Comparison of ENCODE assay signal across 30 cellular contexts in genomic region chr1:49622877-49623276, GRCh38.
"Had no signal": no experiment of that assay in that cellular context is flagged by ENCODE, and none has a peak within 500 bp of the region (broad histone marks: within the 10 kb centered on the region; RNA-seq: fewer than 3 reads in every experiment).

No MANE protein-coding gene starts in this region.

- H3K4me3 Mint-ChIP-seq: activated B cell treated with CpG ODN at 0.5 μM for 24 hours; activated CD4-positive, alpha-beta memory T cell treated with anti-CD3 and anti-CD28 coated beads for 36 hours; activated CD4-positive, alpha-beta T cell treated with anti-CD3 and anti-CD28 coated beads, Interleukin-2, amount 10 ng/mL, durations not matched to agents 24 days and 14 days; activated CD8-positive, alpha-beta T cell treated with anti-CD3 and anti-CD28 coated beads for 36 hours; activated naive CD8-positive, alpha-beta T cell treated with anti-CD3 and anti-CD28 coated beads for 36 hours; activated T-cell treated with anti-CD3 and anti-CD28 coated beads, Interleukin-2, amount 50 U/mL, for 24 hours; T-helper 1 cell treated with Interleukin-12 subunit alpha and Interleukin-12 subunit beta and Interleukin-4 antibody, amounts not matched to agents 30 μg/mL and 1 μg/mL, for 36 hours; T-helper 2 cell treated with Interferon-gamma antibody and Interleukin-4, amounts not matched to agents 5 μg/mL and 100 μg/mL, for 36 hours had no signal

- H3K4me1 Mint-ChIP-seq: activated B cell treated with CpG ODN at 0.5 μM for 24 hours; activated CD4-positive, alpha-beta T cell treated with anti-CD3 and anti-CD28 coated beads, Interleukin-2, amount 10 ng/mL, durations not matched to agents 24 days and 14 days; activated naive CD8-positive, alpha-beta T cell treated with anti-CD3 and anti-CD28 coated beads for 36 hours had no signal

- H3K4me3 ChIP-seq: adrenal gland, body of pancreas, breast epithelium had no signal

- H3K27ac ChIP-seq: adrenal gland, body of pancreas, brain microvascular endothelial cell, breast epithelium, VCaP had no signal

- H3K4me1 ChIP-seq: adrenal gland, body of pancreas, breast epithelium had no signal

- H3K36me3 Mint-ChIP-seq: activated CD4-positive, alpha-beta memory T cell treated with anti-CD3 and anti-CD28 coated beads for 36 hours; activated naive CD8-positive, alpha-beta T cell treated with anti-CD3 and anti-CD28 coated beads for 36 hours had no signal

- H3K27me3 ChIP-seq: adrenal gland, body of pancreas, brain microvascular endothelial cell, breast epithelium had no signal

- H3K36me3 ChIP-seq: adrenal gland, brain microvascular endothelial cell, breast epithelium had no signal

- H3K27me3 Mint-ChIP-seq: activated B cell treated with CpG ODN at 0.5 μM for 24 hours; activated CD4-positive, alpha-beta memory T cell treated with anti-CD3 and anti-CD28 coated beads for 36 hours; activated CD4-positive, alpha-beta T cell treated with anti-CD3 and anti-CD28 coated beads, Interleukin-2, amount 10 ng/mL, durations not matched to agents 24 days and 14 days; activated CD8-positive, alpha-beta T cell treated with anti-CD3 and anti-CD28 coated beads for 36 hours; activated naive CD8-positive, alpha-beta T cell treated with anti-CD3 and anti-CD28 coated beads for 36 hours; activated T-cell treated with anti-CD3 and anti-CD28 coated beads, Interleukin-2, amount 50 U/mL, for 24 hours had no signal

- DNase-seq: activated B cell treated with CpG ODN at 0.5 μM for 24 hours; activated CD4-positive, alpha-beta memory T cell treated with anti-CD3 and anti-CD28 coated beads for 36 hours; activated CD4-positive, alpha-beta T cell treated with anti-CD3 and anti-CD28 coated beads for 4 hours; activated CD4-positive, alpha-beta T cell treated with anti-CD3 and anti-CD28 coated beads, Interleukin-2, amount 10 ng/mL, durations not matched to agents 24 days and 14 days; activated CD4-positive, alpha-beta T cell treated with anti-CD3 and anti-CD28 coated beads, Interleukin-2, amount 50 U/mL, for 1 hour; activated CD4-positive, alpha-beta T cell treated with anti-CD3 and anti-CD28 coated beads, Interleukin-2, amount 50 U/mL, for 4 hours; activated CD4-positive, CD25-positive, alpha-beta regulatory T cell treated with anti-CD3 and anti-CD28 coated beads, Interleukin-2, amount 50 U/mL, for 72 hours; activated CD8-positive, alpha-beta memory T cell treated with anti-CD3 and anti-CD28 coated beads, Interleukin-2, amount 50 U/mL, for 48 hours; activated CD8-positive, alpha-beta T cell treated with anti-CD3 and anti-CD28 coated beads for 36 hours; activated effector memory CD4-positive, alpha-beta T cell treated with Interleukin-2 at 50 U/mL for 16 hours; activated gamma-delta T cell; activated naive CD4-positive, alpha-beta T cell treated with anti-CD3 and anti-CD28 coated beads, Interleukin-2, amount 50 U/mL, for 16 hours; activated naive CD4-positive, alpha-beta T cell treated with Interleukin-2 at 50 U/mL for 16 hours; activated naive CD8-positive, alpha-beta T cell treated with anti-CD3 and anti-CD28 coated beads for 36 hours; activated T-cell treated with anti-CD3 and anti-CD28 coated beads, Interleukin-2, amount 50 U/mL, for 24 hours; activated T-cell treated with anti-CD3 and anti-CD28 coated beads, Interleukin-2, amount 50 U/mL, for 48 hours; adrenal gland; amniotic stem cell; aorta; body of pancreas; brain microvascular endothelial cell; central memory CD4-positive, alpha-beta T cell; T-helper 2 cell; T-helper 9 cell had no signal

- ATAC-seq: activated CD8-positive, alpha-beta T cell treated with anti-CD3 and anti-CD28 coated beads for 36 hours; activated naive CD4-positive, alpha-beta T cell treated with anti-CD3 and anti-CD28 coated beads, Interleukin-2, amount 50 U/mL, for 72 hours; body of pancreas had no signal

- H3K9me3 ChIP-seq: adrenal gland, body of pancreas had no signal

- H3K27ac Mint-ChIP-seq: activated B cell treated with CpG ODN at 0.5 μM for 24 hours; activated CD4-positive, alpha-beta memory T cell treated with anti-CD3 and anti-CD28 coated beads for 36 hours; activated CD4-positive, alpha-beta T cell treated with anti-CD3 and anti-CD28 coated beads, Interleukin-2, amount 10 ng/mL, durations not matched to agents 24 days and 14 days; activated CD8-positive, alpha-beta T cell treated with anti-CD3 and anti-CD28 coated beads for 36 hours; activated naive CD4-positive, alpha-beta T cell treated with anti-CD3 and anti-CD28 coated beads, Interleukin-2, amount 50 U/mL, for 72 hours; activated naive CD8-positive, alpha-beta T cell treated with anti-CD3 and anti-CD28 coated beads for 36 hours; activated T-cell treated with anti-CD3 and anti-CD28 coated beads, Interleukin-2, amount 50 U/mL, for 24 hours; activated T-helper 2 cell treated with anti-CD3 and anti-CD28 coated beads, Interferon-gamma antibody, Interleukin-2, Interleukin-4, amounts not matched to agents 10 μg/mL and 5 μg/mL and 100 μg/mL, durations not matched to agents 14 hours and 24 hours and 36 hours; T-helper 1 cell treated with Interleukin-12 subunit alpha and Interleukin-12 subunit beta and Interleukin-4 antibody, amounts not matched to agents 30 μg/mL and 1 μg/mL, for 36 hours; T-helper 2 cell treated with Interferon-gamma antibody and Interleukin-4, amounts not matched to agents 5 μg/mL and 100 μg/mL, for 36 hours had no signal
